In genomic region chr21:31604591-31605190, GRCh38 we compare ENCODE assay signal across 1 cellular context.
TF ChIP-seq lines count a peak whose summit lies in the region.

No MANE protein-coding gene starts in this region.

TF ChIP-seq in K562, 482 proteins besides CTCF, POLR2A, EP300 and RAD21 (continued from another document and continues in another):
- TF ChIP-seq, protein P1, sequence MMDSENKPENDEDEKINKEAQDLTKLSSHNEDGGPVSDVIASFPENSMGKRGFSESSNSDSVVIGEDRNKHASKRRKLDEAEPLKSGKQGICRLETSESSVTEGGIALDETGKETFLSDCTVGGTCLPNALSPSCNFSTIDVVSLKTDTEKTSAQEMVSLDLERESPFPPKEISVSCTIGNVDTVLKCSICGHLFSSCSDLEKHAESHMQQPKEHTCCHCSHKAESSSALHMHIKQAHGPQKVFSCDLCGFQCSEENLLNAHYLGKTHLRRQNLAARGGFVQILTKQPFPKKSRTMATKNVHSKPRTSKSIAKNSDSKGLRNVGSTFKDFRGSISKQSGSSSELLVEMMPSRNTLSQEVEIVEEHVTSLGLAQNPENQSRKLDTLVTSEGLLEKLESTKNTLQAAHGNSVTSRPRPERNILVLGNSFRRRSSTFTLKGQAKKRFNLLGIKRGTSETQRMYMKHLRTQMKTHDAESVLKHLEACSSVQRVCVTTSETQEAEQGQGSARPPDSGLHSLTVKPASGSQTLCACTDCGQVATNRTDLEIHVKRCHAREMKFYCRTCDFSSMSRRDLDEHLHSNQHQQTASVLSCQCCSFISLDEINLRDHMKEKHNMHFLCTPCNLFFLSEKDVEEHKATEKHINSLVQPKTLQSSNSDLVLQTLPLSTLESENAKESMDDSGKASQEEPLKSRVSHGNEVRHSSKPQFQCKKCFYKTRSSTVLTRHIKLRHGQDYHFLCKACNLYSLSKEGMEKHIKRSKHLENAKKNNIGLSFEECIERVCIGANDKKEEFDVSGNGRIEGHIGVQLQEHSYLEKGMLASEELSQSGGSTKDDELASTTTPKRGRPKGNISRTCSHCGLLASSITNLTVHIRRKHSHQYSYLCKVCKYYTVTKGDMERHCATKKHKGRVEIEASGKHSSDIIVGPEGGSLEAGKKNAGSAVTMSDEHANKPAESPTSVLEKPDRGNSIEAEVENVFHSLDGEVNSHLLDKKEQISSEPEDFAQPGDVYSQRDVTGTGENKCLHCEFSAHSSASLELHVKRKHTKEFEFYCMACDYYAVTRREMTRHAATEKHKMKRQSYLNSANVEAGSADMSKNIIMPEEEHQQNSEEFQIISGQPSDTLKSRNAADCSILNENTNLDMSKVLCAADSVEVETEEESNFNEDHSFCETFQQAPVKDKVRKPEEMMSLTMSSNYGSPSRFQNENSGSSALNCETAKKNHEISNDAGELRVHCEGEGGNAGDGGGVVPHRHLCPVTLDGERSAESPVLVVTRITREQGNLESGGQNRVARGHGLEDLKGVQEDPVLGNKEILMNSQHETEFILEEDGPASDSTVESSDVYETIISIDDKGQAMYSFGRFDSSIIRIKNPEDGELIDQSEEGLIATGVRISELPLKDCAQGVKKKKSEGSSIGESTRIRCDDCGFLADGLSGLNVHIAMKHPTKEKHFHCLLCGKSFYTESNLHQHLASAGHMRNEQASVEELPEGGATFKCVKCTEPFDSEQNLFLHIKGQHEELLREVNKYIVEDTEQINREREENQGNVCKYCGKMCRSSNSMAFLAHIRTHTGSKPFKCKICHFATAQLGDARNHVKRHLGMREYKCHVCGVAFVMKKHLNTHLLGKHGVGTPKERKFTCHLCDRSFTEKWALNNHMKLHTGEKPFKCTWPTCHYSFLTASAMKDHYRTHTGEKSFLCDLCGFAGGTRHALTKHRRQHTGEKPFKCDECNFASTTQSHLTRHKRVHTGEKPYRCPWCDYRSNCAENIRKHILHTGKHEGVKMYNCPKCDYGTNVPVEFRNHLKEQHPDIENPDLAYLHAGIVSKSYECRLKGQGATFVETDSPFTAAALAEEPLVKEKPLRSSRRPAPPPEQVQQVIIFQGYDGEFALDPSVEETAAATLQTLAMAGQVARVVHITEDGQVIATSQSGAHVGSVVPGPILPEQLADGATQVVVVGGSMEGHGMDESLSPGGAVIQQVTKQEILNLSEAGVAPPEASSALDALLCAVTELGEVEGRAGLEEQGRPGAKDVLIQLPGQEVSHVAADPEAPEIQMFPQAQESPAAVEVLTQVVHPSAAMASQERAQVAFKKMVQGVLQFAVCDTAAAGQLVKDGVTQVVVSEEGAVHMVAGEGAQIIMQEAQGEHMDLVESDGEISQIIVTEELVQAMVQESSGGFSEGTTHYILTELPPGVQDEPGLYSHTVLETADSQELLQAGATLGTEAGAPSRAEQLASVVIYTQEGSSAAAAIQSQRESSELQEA (IDR thresholded peaks at IDR 0.05; ENCODE audit: low read depth), result no peak
- TF ChIP-seq BMI1 (IDR thresholded peaks at IDR 0.05; ENCODE audit: low read length) (peak; percentile 53; the same call in 1 of the 2 replicates), ZNF24 (IDR thresholded peaks at IDR 0.05) (no peak), STAG1 (CRISPR knock-in tag; IDR thresholded peaks at IDR 0.05; ENCODE audit: borderline replicate concordance) (no peak; the same call in 1 of the 2 replicates), DEAF1 (CRISPR knock-in tag; IDR thresholded peaks at IDR 0.05) (peak; percentile 51), FOS (IDR thresholded peaks at IDR 0.05; ENCODE audit: extremely low read depth, insufficient read length) (no peak), TOE1 (IDR thresholded peaks at IDR 0.05; ENCODE audit: borderline replicate concordance) (no peak), TOE1 (CRISPR knock-in tag; IDR thresholded peaks at IDR 0.05; ENCODE audit: borderline replicate concordance, low read depth) (no peak), CREBBP (IDR thresholded peaks at IDR 0.05; ENCODE audit: low read depth, low read length) (no peak), ZNF699 (CRISPR knock-in tag; IDR thresholded peaks at IDR 0.05; ENCODE audit: insufficient replicate concordance) (no peak), MAZ (CRISPR knock-in tag; conservative IDR thresholded peaks at IDR 0.05 in 1 of 2, IDR thresholded peaks at IDR 0.05 in 1 of 2) (no peak), RBM17 (IDR thresholded peaks at IDR 0.05; ENCODE audit: borderline replicate concordance, low read depth, low read length) (no peak), ZNF518B (CRISPR knock-in tag; IDR thresholded peaks at IDR 0.05) (no peak), BDP1 (IDR thresholded peaks at IDR 0.05; ENCODE audit: insufficient read depth, insufficient read length) (no peak), USF1 (CRISPR knock-in tag; IDR thresholded peaks at IDR 0.05) (no peak)
- TF ChIP-seq, protein P2, sequence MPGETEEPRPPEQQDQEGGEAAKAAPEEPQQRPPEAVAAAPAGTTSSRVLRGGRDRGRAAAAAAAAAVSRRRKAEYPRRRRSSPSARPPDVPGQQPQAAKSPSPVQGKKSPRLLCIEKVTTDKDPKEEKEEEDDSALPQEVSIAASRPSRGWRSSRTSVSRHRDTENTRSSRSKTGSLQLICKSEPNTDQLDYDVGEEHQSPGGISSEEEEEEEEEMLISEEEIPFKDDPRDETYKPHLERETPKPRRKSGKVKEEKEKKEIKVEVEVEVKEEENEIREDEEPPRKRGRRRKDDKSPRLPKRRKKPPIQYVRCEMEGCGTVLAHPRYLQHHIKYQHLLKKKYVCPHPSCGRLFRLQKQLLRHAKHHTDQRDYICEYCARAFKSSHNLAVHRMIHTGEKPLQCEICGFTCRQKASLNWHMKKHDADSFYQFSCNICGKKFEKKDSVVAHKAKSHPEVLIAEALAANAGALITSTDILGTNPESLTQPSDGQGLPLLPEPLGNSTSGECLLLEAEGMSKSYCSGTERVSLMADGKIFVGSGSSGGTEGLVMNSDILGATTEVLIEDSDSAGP (CRISPR knock-in tag; IDR thresholded peaks at IDR 0.05), result no peak
- TF ChIP-seq, protein P3, sequence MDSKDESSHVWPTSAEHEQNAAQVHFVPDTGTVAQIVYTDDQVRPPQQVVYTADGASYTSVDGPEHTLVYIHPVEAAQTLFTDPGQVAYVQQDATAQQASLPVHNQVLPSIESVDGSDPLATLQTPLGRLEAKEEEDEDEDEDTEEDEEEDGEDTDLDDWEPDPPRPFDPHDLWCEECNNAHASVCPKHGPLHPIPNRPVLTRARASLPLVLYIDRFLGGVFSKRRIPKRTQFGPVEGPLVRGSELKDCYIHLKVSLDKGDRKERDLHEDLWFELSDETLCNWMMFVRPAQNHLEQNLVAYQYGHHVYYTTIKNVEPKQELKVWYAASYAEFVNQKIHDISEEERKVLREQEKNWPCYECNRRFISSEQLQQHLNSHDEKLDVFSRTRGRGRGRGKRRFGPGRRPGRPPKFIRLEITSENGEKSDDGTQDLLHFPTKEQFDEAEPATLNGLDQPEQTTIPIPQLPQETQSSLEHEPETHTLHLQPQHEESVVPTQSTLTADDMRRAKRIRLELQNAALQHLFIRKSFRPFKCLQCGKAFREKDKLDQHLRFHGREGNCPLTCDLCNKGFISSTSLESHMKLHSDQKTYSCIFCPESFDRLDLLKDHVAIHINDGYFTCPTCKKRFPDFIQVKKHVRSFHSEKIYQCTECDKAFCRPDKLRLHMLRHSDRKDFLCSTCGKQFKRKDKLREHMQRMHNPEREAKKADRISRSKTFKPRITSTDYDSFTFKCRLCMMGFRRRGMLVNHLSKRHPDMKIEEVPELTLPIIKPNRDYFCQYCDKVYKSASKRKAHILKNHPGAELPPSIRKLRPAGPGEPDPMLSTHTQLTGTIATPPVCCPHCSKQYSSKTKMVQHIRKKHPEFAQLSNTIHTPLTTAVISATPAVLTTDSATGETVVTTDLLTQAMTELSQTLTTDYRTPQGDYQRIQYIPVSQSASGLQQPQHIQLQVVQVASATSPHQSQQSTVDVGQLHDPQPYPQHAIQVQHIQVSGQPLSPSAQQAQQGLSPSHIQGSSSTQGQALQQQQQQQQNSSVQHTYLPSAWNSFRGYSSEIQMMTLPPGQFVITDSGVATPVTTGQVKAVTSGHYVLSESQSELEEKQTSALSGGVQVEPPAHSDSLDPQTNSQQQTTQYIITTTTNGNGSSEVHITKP (IDR thresholded peaks at IDR 0.05; ENCODE audit: partially characterized antibody), result no peak
- TF ChIP-seq, protein P4, sequence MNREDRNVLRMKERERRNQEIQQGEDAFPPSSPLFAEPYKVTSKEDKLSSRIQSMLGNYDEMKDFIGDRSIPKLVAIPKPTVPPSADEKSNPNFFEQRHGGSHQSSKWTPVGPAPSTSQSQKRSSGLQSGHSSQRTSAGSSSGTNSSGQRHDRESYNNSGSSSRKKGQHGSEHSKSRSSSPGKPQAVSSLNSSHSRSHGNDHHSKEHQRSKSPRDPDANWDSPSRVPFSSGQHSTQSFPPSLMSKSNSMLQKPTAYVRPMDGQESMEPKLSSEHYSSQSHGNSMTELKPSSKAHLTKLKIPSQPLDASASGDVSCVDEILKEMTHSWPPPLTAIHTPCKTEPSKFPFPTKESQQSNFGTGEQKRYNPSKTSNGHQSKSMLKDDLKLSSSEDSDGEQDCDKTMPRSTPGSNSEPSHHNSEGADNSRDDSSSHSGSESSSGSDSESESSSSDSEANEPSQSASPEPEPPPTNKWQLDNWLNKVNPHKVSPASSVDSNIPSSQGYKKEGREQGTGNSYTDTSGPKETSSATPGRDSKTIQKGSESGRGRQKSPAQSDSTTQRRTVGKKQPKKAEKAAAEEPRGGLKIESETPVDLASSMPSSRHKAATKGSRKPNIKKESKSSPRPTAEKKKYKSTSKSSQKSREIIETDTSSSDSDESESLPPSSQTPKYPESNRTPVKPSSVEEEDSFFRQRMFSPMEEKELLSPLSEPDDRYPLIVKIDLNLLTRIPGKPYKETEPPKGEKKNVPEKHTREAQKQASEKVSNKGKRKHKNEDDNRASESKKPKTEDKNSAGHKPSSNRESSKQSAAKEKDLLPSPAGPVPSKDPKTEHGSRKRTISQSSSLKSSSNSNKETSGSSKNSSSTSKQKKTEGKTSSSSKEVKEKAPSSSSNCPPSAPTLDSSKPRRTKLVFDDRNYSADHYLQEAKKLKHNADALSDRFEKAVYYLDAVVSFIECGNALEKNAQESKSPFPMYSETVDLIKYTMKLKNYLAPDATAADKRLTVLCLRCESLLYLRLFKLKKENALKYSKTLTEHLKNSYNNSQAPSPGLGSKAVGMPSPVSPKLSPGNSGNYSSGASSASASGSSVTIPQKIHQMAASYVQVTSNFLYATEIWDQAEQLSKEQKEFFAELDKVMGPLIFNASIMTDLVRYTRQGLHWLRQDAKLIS (CRISPR knock-in tag; IDR thresholded peaks at IDR 0.05), result no peak
- TF ChIP-seq, protein P5, sequence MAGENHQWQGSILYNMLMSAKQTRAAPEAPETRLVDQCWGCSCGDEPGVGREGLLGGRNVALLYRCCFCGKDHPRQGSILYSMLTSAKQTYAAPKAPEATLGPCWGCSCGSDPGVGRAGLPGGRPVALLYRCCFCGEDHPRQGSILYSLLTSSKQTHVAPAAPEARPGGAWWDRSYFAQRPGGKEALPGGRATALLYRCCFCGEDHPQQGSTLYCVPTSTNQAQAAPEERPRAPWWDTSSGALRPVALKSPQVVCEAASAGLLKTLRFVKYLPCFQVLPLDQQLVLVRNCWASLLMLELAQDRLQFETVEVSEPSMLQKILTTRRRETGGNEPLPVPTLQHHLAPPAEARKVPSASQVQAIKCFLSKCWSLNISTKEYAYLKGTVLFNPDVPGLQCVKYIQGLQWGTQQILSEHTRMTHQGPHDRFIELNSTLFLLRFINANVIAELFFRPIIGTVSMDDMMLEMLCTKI (IDR thresholded peaks at IDR 0.05; ENCODE audit: partially characterized antibody), result no peak
- TF ChIP-seq, protein P6, sequence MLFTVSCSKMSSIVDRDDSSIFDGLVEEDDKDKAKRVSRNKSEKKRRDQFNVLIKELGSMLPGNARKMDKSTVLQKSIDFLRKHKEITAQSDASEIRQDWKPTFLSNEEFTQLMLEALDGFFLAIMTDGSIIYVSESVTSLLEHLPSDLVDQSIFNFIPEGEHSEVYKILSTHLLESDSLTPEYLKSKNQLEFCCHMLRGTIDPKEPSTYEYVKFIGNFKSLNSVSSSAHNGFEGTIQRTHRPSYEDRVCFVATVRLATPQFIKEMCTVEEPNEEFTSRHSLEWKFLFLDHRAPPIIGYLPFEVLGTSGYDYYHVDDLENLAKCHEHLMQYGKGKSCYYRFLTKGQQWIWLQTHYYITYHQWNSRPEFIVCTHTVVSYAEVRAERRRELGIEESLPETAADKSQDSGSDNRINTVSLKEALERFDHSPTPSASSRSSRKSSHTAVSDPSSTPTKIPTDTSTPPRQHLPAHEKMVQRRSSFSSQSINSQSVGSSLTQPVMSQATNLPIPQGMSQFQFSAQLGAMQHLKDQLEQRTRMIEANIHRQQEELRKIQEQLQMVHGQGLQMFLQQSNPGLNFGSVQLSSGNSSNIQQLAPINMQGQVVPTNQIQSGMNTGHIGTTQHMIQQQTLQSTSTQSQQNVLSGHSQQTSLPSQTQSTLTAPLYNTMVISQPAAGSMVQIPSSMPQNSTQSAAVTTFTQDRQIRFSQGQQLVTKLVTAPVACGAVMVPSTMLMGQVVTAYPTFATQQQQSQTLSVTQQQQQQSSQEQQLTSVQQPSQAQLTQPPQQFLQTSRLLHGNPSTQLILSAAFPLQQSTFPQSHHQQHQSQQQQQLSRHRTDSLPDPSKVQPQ (CRISPR knock-in tag; IDR thresholded peaks at IDR 0.05; ENCODE audit: borderline replicate concordance), result no peak
